8 cellular contexts compared by ENCODE assay signal in genomic region chr17:82668631-82669099, GRCh38. TPM values are rescaled to one million over a fixed set of nuclear protein-coding genes. Genes with fewer than 3 reads are reported as not detected.
DNase-seq lines count a peak whose midpoint lies in the region; ATAC-seq and TF ChIP-seq lines count a peak whose summit lies in the region.

No MANE protein-coding gene starts in this region.

- no peak for ATAC-seq in GM21723 (IDR thresholded peaks at IDR 0.05; ENCODE audit: unreplicated experiment)

- peak; percentile 74 for TF ChIP-seq CTCF in fibroblast of villous mesenchyme (IDR thresholded peaks at IDR 0.05; ENCODE audit: insufficient read depth, low read depth, low read length)

- DNase-seq in ELR (ENCODE audit: low read depth), result peak; percentile 78
- DNase-seq in NAMALWA (ENCODE audit: low spot score), result peak; percentile 74
- peak; percentile 16 for DNase-seq in activated T-cell treated with anti-CD3 and anti-CD28 coated beads for 1 hour (ENCODE audit: low read depth)
- DNase-seq in fibroblast of villous mesenchyme (ENCODE audit: low read depth), result peak; percentile 75
- peak in 49 of 56 donors; percentile 25 to 85 (median 62) for DNase-seq in nucleus accumbens (lab: John Stamatoyannopoulos, UW)
- DNase-seq in NCI-H2227 treated with DMSO at 0.1 percent for 48 hours (lab: John Stamatoyannopoulos, UW), result no peak
- DNase-seq in NCI-H69 (lab: John Stamatoyannopoulos, UW), result no peak

- no peak overlapping the region for H3K4me3 ChIP-seq in fibroblast of villous mesenchyme (ENCODE audit: low read depth, low read length)

RNA-seq across cellular contexts. Expression of gene WDR45B, which starts 20.4 kb away (rescaled TPM):
- 62.5 and 70.8 TPM in 2 replicates for total RNA-seq in fibroblast of villous mesenchyme

RNA-seq across cellular contexts. Expression of gene RAB40B, which starts 29.8 kb away (rescaled TPM):
- total RNA-seq in fibroblast of villous mesenchyme, result 3.9 and 7.3 TPM in 2 replicates

RNA-seq across cellular contexts. Expression of gene FN3KRP, which starts 47.8 kb away (rescaled TPM):
- 11.2 and 12.2 TPM in 2 replicates for total RNA-seq in fibroblast of villous mesenchyme

Comparison
In these comparisons a context has a peak if more than half of its experiments do, and no peak if none do; other contexts are left out.
1. DNase-seq: peak in ELR (single experiment), NAMALWA (single experiment), activated T-cell treated with anti-CD3 and anti-CD28 coated beads for 1 hour (single experiment), fibroblast of villous mesenchyme (single experiment) and nucleus accumbens (49 of 56); none in NCI-H2227 treated with DMSO at 0.1 percent for 48 hours (single experiment) and NCI-H69 (single experiment).